In genomic region chr2:74759991-74760390, GRCh38 we compare ENCODE assay signal across 30 cellular contexts.
"Had no signal": no experiment of that assay in that cellular context is flagged by ENCODE, and none has a peak within 500 bp of the region (broad histone marks: within the 10 kb centered on the region; RNA-seq: fewer than 3 reads in every experiment).

No MANE protein-coding gene starts in this region.

- H3K9me3 ChIP-seq: pancreas, prostate gland, thyroid gland had no signal

- H3K4me2 ChIP-seq: hepatocyte had no signal

- ATAC-seq: activated CD4-positive, CD25-positive, alpha-beta regulatory T cell treated with anti-CD3 and anti-CD28 coated beads, Interleukin-2, amount 50 U/mL, for 24 hours; gastroesophageal sphincter; left colon; naive thymus-derived CD4-positive, alpha-beta T cell; pancreas; stimulated activated naive B cell treated with anti-CD40 and anti-IgM and Interleukin-4, amounts not matched to agents 10 μg/mL and 1 μg/mL and 100 μg/mL, for 72 hours had no signal

- H2AFZ ChIP-seq: hepatocyte had no signal

- H3K4me1 ChIP-seq: pancreas, prostate gland, sigmoid colon, vagina had no signal

- H3K4me3 ChIP-seq: esophagus muscularis mucosa, gastroesophageal sphincter, hepatocyte, pancreas, prostate gland, sigmoid colon, stomach, thyroid gland, upper lobe of left lung, vagina had no signal

- H3K27me3 ChIP-seq: brain microvascular endothelial cell, esophagus muscularis mucosa, gastroesophageal sphincter, hepatocyte, pancreas, sigmoid colon, stomach, thyroid gland, upper lobe of left lung, vagina had no signal

- H3K36me3 ChIP-seq: brain microvascular endothelial cell, esophagus muscularis mucosa, gastroesophageal sphincter, pancreas, prostate gland, sigmoid colon, stomach, thyroid gland, upper lobe of left lung, vagina, WERI-Rb-1 had no signal

- H3K27ac ChIP-seq: brain microvascular endothelial cell, esophagus muscularis mucosa, gastroesophageal sphincter, hepatocyte, pancreas, prostate gland, sigmoid colon, upper lobe of left lung, vagina, WERI-Rb-1 had no signal

- DNase-seq: activated CD4-positive, alpha-beta T cell treated with anti-CD3 and anti-CD28 coated beads for 48 hours; activated CD4-positive, alpha-beta T cell treated with anti-CD3 and anti-CD28 coated beads, Interleukin-2, amount 50 U/mL, for 48 hours; activated CD8-positive, alpha-beta memory T cell treated with anti-CD3 and anti-CD28 coated beads for 24 hours; activated effector memory CD4-positive, alpha-beta T cell treated with anti-CD3 and anti-CD28 coated beads, Interleukin-2, amount 50 U/mL, for 16 hours; activated naive CD4-positive, alpha-beta T cell treated with anti-CD3 and anti-CD28 coated beads, Interleukin-2, amount 10 ng/mL, durations not matched to agents 7 days and 5 days; activated naive CD8-positive, alpha-beta T cell treated with anti-CD3 and anti-CD28 coated beads, Interleukin-2, amount 10 ng/mL, durations not matched to agents 7 days and 5 days; amniotic stem cell; brain microvascular endothelial cell; caudate nucleus; cortex of kidney; left colon; mammary epithelial cell; naive thymus-derived CD4-positive, alpha-beta T cell; pancreas; retina; sigmoid colon; stimulated activated CD4-positive, alpha-beta T cell treated with anti-CD3 and anti-CD28 coated beads, Interleukin-15, amount 100 ng/mL, for 24 hours; stimulated activated CD4-positive, alpha-beta T cell treated with anti-CD3 and anti-CD28 coated beads, Interleukin-2, amount 100 ng/mL, for 24 hours; stimulated activated naive B cell treated with anti-CD40 and anti-IgM and Interleukin-4, amounts not matched to agents 10 μg/mL and 1 μg/mL and 100 μg/mL, for 72 hours; stomach; T-helper 9 cell; thyroid gland; upper lobe of left lung; WERI-Rb-1 had no signal
